In genomic region chr20:62805365-62805710, GRCh38 we compare ENCODE assay signal across 8 cellular contexts. TPM values are rescaled to one million over a fixed set of nuclear protein-coding genes. Genes with fewer than 3 reads are reported as not detected.
DNase-seq lines count a peak whose midpoint lies in the region; ATAC-seq, FAIRE-seq and TF ChIP-seq lines count a peak whose summit lies in the region.

No MANE protein-coding gene starts in this region.

- intact Hi-C loops in activated CD4-positive, alpha-beta T cell treated with anti-CD3 and anti-CD28 coated beads, Interleukin-2, amount 10 ng/mL, durations not matched to agents 24 days and 14 days (cut with micrococcal nuclease): loop anchor here (5.0 kb wide), 2 partner anchors 57 to 303 kb away; partner anchors contain the start of gene TCFL5
- intact Hi-C loops in Panc1 (cut with micrococcal nuclease; ENCODE audit: unreplicated experiment) (no loop called here), endothelial cell of umbilical vein (cut with micrococcal nuclease) (loop anchor here (5.0 to 10.0 kb wide), 2 partner anchors 303 to 421 kb away; partner anchors contain the start of gene RPS21)

- H3K9me3 ChIP-seq in Panc1 (ENCODE audit: control insufficient read depth, insufficient read depth, low read depth, low read length): no peaks in the 10 kb centered on the region
- H3K9me3 ChIP-seq in endothelial cell of umbilical vein (replicated peaks; ENCODE audit: control insufficient read depth, insufficient read depth, low read length): no peaks in the 10 kb centered on the region
- H3K9me3 ChIP-seq in neural cell (ENCODE audit: low read length): no peaks in the 10 kb centered on the region

- H3K9me3 Mint-ChIP-seq in activated CD4-positive, alpha-beta T cell treated with anti-CD3 and anti-CD28 coated beads, Interleukin-2, amount 10 ng/mL, durations not matched to agents 24 days and 14 days: no peaks in the 10 kb centered on the region

- POLR2A ChIA-PET in Panc1 (lab: Charles Lee) (interaction anchor here (0.6 kb wide), 1 partner anchor 9 kb away, joined by 3 read pairs; the partner anchor contains the start of gene MRGBP), endothelial cell of umbilical vein (lab: Charles Lee) (interaction anchor here (0.6 kb wide), 1 partner anchor 54 kb away, joined by 3 read pairs; no protein-coding TSS in a partner anchor)

- H3K4me3 Mint-ChIP-seq in activated CD4-positive, alpha-beta T cell treated with anti-CD3 and anti-CD28 coated beads, Interleukin-2, amount 10 ng/mL, durations not matched to agents 24 days and 14 days: peak overlapping the region; percentile 85

- TF ChIP-seq CTCF in Panc1 (IDR thresholded peaks at IDR 0.05): no peak
- TF ChIP-seq CTCF in endothelial cell of umbilical vein (IDR thresholded peaks at IDR 0.05; ENCODE audit: extremely low read depth in 1 of 2, insufficient read depth in 1 of 2, low read depth in 1 of 2, low read length in 2 of 2): no peak
- no peak for TF ChIP-seq CTCF in neural cell (IDR thresholded peaks at IDR 0.05; ENCODE audit: poor library complexity, severe bottlenecking)

- dilution Hi-C loops in endothelial cell of umbilical vein (cut with MboI; ENCODE audit: extremely low pct_ligation_motif_present, low sequenced_read_pairs): no loop called here

- H3K4me3 ChIP-seq in Panc1 (ENCODE audit: low read depth in 2 of 2, low read length in 2 of 2) (peak overlapping the region; percentile 70 to 71), endothelial cell of umbilical vein (replicated peaks in 1 of 3; ENCODE audit: insufficient read depth in 1 of 3, low read depth in 1 of 3, low read length in 3 of 3) (peak overlapping the region; percentile 52 to 96 (median 57)), neural cell (ENCODE audit: low read length) (peak overlapping the region; percentile 67)

- peak overlapping the region; percentile 16 for H3K4me2 ChIP-seq in endothelial cell of umbilical vein (ENCODE audit: insufficient read depth, low read length)
- H3K4me2 ChIP-seq in neural cell (ENCODE audit: low read length): peak overlapping the region; percentile 25

- H3K36me3 ChIP-seq in Panc1 (ENCODE audit: control insufficient read depth, insufficient read depth, low read length) (peaks cover 7% of the 10 kb centered on the region), endothelial cell of umbilical vein (ENCODE audit: control insufficient read depth in 2 of 2, extremely low read depth in 1 of 2, insufficient read depth in 2 of 2, low read length in 2 of 2) (peaks cover 12 to 21% of the 10 kb centered on the region in 2 experiments), neural cell (ENCODE audit: insufficient read depth, low read length) (no peaks in the 10 kb centered on the region)

- H3K27me3 ChIP-seq in Panc1 (ENCODE audit: control insufficient read depth, insufficient read depth, low read length): no peaks in the 10 kb centered on the region
- H3K27me3 ChIP-seq in endothelial cell of umbilical vein (ENCODE audit: control insufficient read depth in 2 of 2, insufficient read depth in 2 of 2, low read length in 2 of 2): no peaks in the 10 kb centered on the region
- no peaks in the 10 kb centered on the region for H3K27me3 ChIP-seq in neural cell (ENCODE audit: insufficient read depth, low read depth, low read length)

- no peak overlapping the region for H3K27ac Mint-ChIP-seq in activated CD4-positive, alpha-beta T cell treated with anti-CD3 and anti-CD28 coated beads, Interleukin-2, amount 10 ng/mL, durations not matched to agents 24 days and 14 days

- H2AFZ ChIP-seq in endothelial cell of umbilical vein (ENCODE audit: low read depth, low read length): no peak overlapping the region
- no peak overlapping the region for H2AFZ ChIP-seq in neural cell (ENCODE audit: low read depth, low read length)

- no peak for TF ChIP-seq RAD21 in neural cell (conservative IDR thresholded peaks at IDR 0.05)

- H3K4me1 ChIP-seq in Panc1 (ENCODE audit: control insufficient read depth, insufficient read depth, low read length): peaks cover 31% of the 10 kb centered on the region
- peaks cover 11% of the 10 kb centered on the region for H3K4me1 ChIP-seq in endothelial cell of umbilical vein (ENCODE audit: control insufficient read depth, extremely low read depth, insufficient read depth, low read length)

- FAIRE-seq in endothelial cell of umbilical vein (lab: Jason Lieb, UNC): no peak

- no peaks in the 10 kb centered on the region for H3F3A ChIP-seq in neural cell (ENCODE audit: insufficient read depth, low read length, poor library complexity, severe bottlenecking)

- H3K9ac ChIP-seq in endothelial cell of umbilical vein (replicated peaks; ENCODE audit: extremely low read depth, insufficient read depth, low read length) (peak overlapping the region; percentile 21), neural cell (ENCODE audit: low read length) (peak overlapping the region; percentile 66)

- peaks cover 23% of the 10 kb centered on the region for H3K79me2 ChIP-seq in endothelial cell of umbilical vein (ENCODE audit: control insufficient read depth, insufficient read depth, low read length)
- peaks cover 3% of the 10 kb centered on the region for H3K79me2 ChIP-seq in neural cell (replicated peaks; ENCODE audit: insufficient read depth, low read length)

- in situ Hi-C loops in Panc1 (cut with HindIII; ENCODE audit: low pct_unique_long_range_greater_than_20kb, low sequenced_read_pairs): no loop called here

- peaks cover 18% of the 10 kb centered on the region for H3K4me1 Mint-ChIP-seq in activated CD4-positive, alpha-beta T cell treated with anti-CD3 and anti-CD28 coated beads, Interleukin-2, amount 10 ng/mL, durations not matched to agents 24 days and 14 days

- H3K27ac ChIP-seq in Panc1 (ENCODE audit: low read length): peak overlapping the region; percentile 93
- no peak overlapping the region for H3K27ac ChIP-seq in endothelial cell of umbilical vein (ENCODE audit: insufficient read depth, low read depth, low read length)
- no peak overlapping the region for H3K27ac ChIP-seq in neural cell (ENCODE audit: low read length)

- no peaks in the 10 kb centered on the region for H3K9me2 ChIP-seq in neural cell (ENCODE audit: insufficient read depth, low read length)

- no peak for TF ChIP-seq POLR2A in endothelial cell of umbilical vein (IDR thresholded peaks at IDR 0.05; ENCODE audit: low read depth, low read length)

- CTCF ChIA-PET in Panc1 (lab: Charles Lee): interaction anchor here (1.0 kb wide), 1 partner anchor 17 kb away, joined by 3 read pairs; no protein-coding TSS in a partner anchor
- CTCF ChIA-PET in endothelial cell of umbilical vein (lab: Charles Lee): interaction anchor here (0.6 to 2.2 kb wide), 4 partner anchors 9 to 189 kb away, joined by 3 to 7 read pairs (median 3); partner anchors contain the start of gene MRGBP

- H3K36me3 Mint-ChIP-seq in activated CD4-positive, alpha-beta T cell treated with anti-CD3 and anti-CD28 coated beads, Interleukin-2, amount 10 ng/mL, durations not matched to agents 24 days and 14 days (ENCODE audit: low read depth): peaks cover 34% of the 10 kb centered on the region

- H4K20me1 ChIP-seq in endothelial cell of umbilical vein (replicated peaks; ENCODE audit: control insufficient read depth, extremely low read depth, insufficient read depth, low read length) (no peaks in the 10 kb centered on the region), neural cell (ENCODE audit: insufficient read depth) (no peaks in the 10 kb centered on the region)

- ATAC-seq in Panc1: peak; percentile 27
- ATAC-seq in GM19397 (IDR thresholded peaks at IDR 0.05; ENCODE audit: unreplicated experiment): no peak

- no peak for TF ChIP-seq EP300 in neural cell (conservative IDR thresholded peaks at IDR 0.05; ENCODE audit: poor library complexity, severe bottlenecking)

- no peaks in the 10 kb centered on the region for H3K27me3 Mint-ChIP-seq in activated CD4-positive, alpha-beta T cell treated with anti-CD3 and anti-CD28 coated beads, Interleukin-2, amount 10 ng/mL, durations not matched to agents 24 days and 14 days

- peak; percentile 76 for DNase-seq in activated CD4-positive, alpha-beta T cell treated with anti-CD3 and anti-CD28 coated beads, Interleukin-2, amount 10 ng/mL, durations not matched to agents 24 days and 14 days
- no peak for DNase-seq in activated CD4-positive, alpha-beta T cell treated with anti-CD3 and anti-CD28 coated beads, Interleukin-2, amount 50 U/mL, for 4 hours
- DNase-seq in Panc1 (ENCODE audit: low read depth, low spot score) (no peak), endothelial cell of umbilical vein (ENCODE audit: low read depth, low spot score) (no peak), pons (ENCODE audit: low spot score) (no peak), OCI-M1 (lab: John Stamatoyannopoulos, UW) (no peak)

- no TSS peak for BruUV-seq in Panc1 (replicated peaks; lab: Mats Ljungman, UMichigan)
- no TSS peak for BruUV-seq in endothelial cell of umbilical vein (replicated peaks; lab: Mats Ljungman, UMichigan)

- no peaks in the 10 kb centered on the region for H3K9me1 ChIP-seq in endothelial cell of umbilical vein (replicated peaks; ENCODE audit: control insufficient read depth, extremely low read depth, insufficient read depth, low read length)

RNA-seq across cellular contexts. Expression of gene OGFR, which starts 0.7 kb away (rescaled TPM):
- total RNA-seq in activated CD4-positive, alpha-beta T cell treated with anti-CD3 and anti-CD28 coated beads, Interleukin-2, amount 10 ng/mL, durations not matched to agents 24 days and 14 days: 49.1 and 54.6 TPM in 2 replicates
- total RNA-seq in Panc1 (2021; ENCODE audit: unreplicated experiment): 47.3 TPM
- polyA plus RNA-seq in Panc1 (2012; ENCODE audit: insufficient read length): 60.2 TPM
- total RNA-seq in endothelial cell of umbilical vein: 35.1 and 44.0 TPM in 2 replicates
- 30.4 and 30.8 TPM in 2 replicates for polyA plus RNA-seq in endothelial cell of umbilical vein
- 30.0 and 36.7 TPM in 2 replicates for polyA plus RNA-seq in endothelial cell of umbilical vein (2011; cell fraction: cytosol; rRNA removed)
- polyA plus RNA-seq in endothelial cell of umbilical vein (2011; cell fraction: nucleus; rRNA removed): 38.4 and 43.1 TPM in 2 replicates
- polyA plus RNA-seq in endothelial cell of umbilical vein (2012): 24.5 and 27.1 TPM in 2 replicates
- 18.0 and 22.8 TPM in 2 replicates for polyA minus RNA-seq in endothelial cell of umbilical vein
- 31.2 TPM for polyA minus RNA-seq in endothelial cell of umbilical vein (2011; cell fraction: cytosol; rRNA and poly(A)+ RNA removed)
- 5.7 and 10.0 TPM in 2 replicates for polyA minus RNA-seq in endothelial cell of umbilical vein (2011; cell fraction: nucleus; rRNA and poly(A)+ RNA removed)
- polyA plus RNA-seq in neural cell: 15.6 and 23.3 TPM in 2 replicates
- 22.3 and 26.5 TPM in 2 replicates for polyA minus RNA-seq in neural cell

RNA-seq across cellular contexts. Expression of gene MRGBP, which starts 9.1 kb away (rescaled TPM):
- 19.4 and 19.6 TPM in 2 replicates for total RNA-seq in activated CD4-positive, alpha-beta T cell treated with anti-CD3 and anti-CD28 coated beads, Interleukin-2, amount 10 ng/mL, durations not matched to agents 24 days and 14 days
- 49.9 TPM for total RNA-seq in Panc1 (2021; ENCODE audit: unreplicated experiment)
- polyA plus RNA-seq in Panc1 (2012; ENCODE audit: insufficient read length): 46.9 TPM
- total RNA-seq in endothelial cell of umbilical vein: 17.0 and 17.7 TPM in 2 replicates
- 17.1 and 18.5 TPM in 2 replicates for polyA plus RNA-seq in endothelial cell of umbilical vein
- 17.5 and 18.1 TPM in 2 replicates for polyA plus RNA-seq in endothelial cell of umbilical vein (2011; cell fraction: cytosol; rRNA removed)
- 13.0 and 14.4 TPM in 2 replicates for polyA plus RNA-seq in endothelial cell of umbilical vein (2011; cell fraction: nucleus; rRNA removed)
- polyA plus RNA-seq in endothelial cell of umbilical vein (2012): 16.1 and 16.2 TPM in 2 replicates
- polyA minus RNA-seq in endothelial cell of umbilical vein: 10.6 and 15.1 TPM in 2 replicates
- polyA minus RNA-seq in endothelial cell of umbilical vein (2011; cell fraction: cytosol; rRNA and poly(A)+ RNA removed): 11.3 TPM
- 4.5 and 5.0 TPM in 2 replicates for polyA minus RNA-seq in endothelial cell of umbilical vein (2011; cell fraction: nucleus; rRNA and poly(A)+ RNA removed)
- 20.1 and 24.1 TPM in 2 replicates for polyA plus RNA-seq in neural cell
- 23.3 and 24.1 TPM in 2 replicates for polyA minus RNA-seq in neural cell

RNA-seq across cellular contexts. Expression of gene COL9A3, which starts 11.5 kb away (rescaled TPM):
- total RNA-seq in activated CD4-positive, alpha-beta T cell treated with anti-CD3 and anti-CD28 coated beads, Interleukin-2, amount 10 ng/mL, durations not matched to agents 24 days and 14 days: 0.47 TPM in 1 of 2 replicates, not detected in the other
- total RNA-seq in Panc1 (2021; ENCODE audit: unreplicated experiment) (46.6 TPM), endothelial cell of umbilical vein (0.60 and 0.76 TPM in 2 replicates)
- polyA plus RNA-seq in Panc1 (2012; ENCODE audit: insufficient read length): 53.7 TPM
- polyA plus RNA-seq in endothelial cell of umbilical vein (0.19 and 0.46 TPM in 2 replicates), neural cell (1.0 and 3.1 TPM in 2 replicates)
- polyA plus RNA-seq in endothelial cell of umbilical vein (2011; cell fraction: cytosol; rRNA removed): 0.23 and 0.32 TPM in 2 replicates
- 1.8 TPM in 2 replicates for polyA plus RNA-seq in endothelial cell of umbilical vein (2011; cell fraction: nucleus; rRNA removed)
- polyA plus RNA-seq in endothelial cell of umbilical vein (2012): 0.41 and 1.8 TPM in 2 replicates
- polyA minus RNA-seq in endothelial cell of umbilical vein (0.08 TPM in 1 of 2 replicates, not detected in the other), neural cell (0.58 TPM in 1 of 2 replicates, not detected in the other)
- polyA minus RNA-seq in endothelial cell of umbilical vein (2011; cell fraction: cytosol; rRNA and poly(A)+ RNA removed): 8.6 TPM
- not detected in 2 replicates for polyA minus RNA-seq in endothelial cell of umbilical vein (2011; cell fraction: nucleus; rRNA and poly(A)+ RNA removed)

RNA-seq across cellular contexts. Expression of gene TCFL5, which starts 56.3 kb away (rescaled TPM):
- total RNA-seq in activated CD4-positive, alpha-beta T cell treated with anti-CD3 and anti-CD28 coated beads, Interleukin-2, amount 10 ng/mL, durations not matched to agents 24 days and 14 days: 5.8 and 6.2 TPM in 2 replicates
- total RNA-seq in Panc1 (2021; ENCODE audit: unreplicated experiment) (23.8 TPM), endothelial cell of umbilical vein (9.4 and 11.1 TPM in 2 replicates)
- 22.3 TPM for polyA plus RNA-seq in Panc1 (2012; ENCODE audit: insufficient read length)
- polyA plus RNA-seq in endothelial cell of umbilical vein (3.0 and 4.4 TPM in 2 replicates), neural cell (9.1 and 9.8 TPM in 2 replicates)
- 5.7 and 6.0 TPM in 2 replicates for polyA plus RNA-seq in endothelial cell of umbilical vein (2011; cell fraction: cytosol; rRNA removed)
- 7.8 and 8.1 TPM in 2 replicates for polyA plus RNA-seq in endothelial cell of umbilical vein (2011; cell fraction: nucleus; rRNA removed)
- 8.1 and 9.7 TPM in 2 replicates for polyA plus RNA-seq in endothelial cell of umbilical vein (2012)
- polyA minus RNA-seq in endothelial cell of umbilical vein (4.7 and 4.9 TPM in 2 replicates), neural cell (7.2 and 9.3 TPM in 2 replicates)
- polyA minus RNA-seq in endothelial cell of umbilical vein (2011; cell fraction: cytosol; rRNA and poly(A)+ RNA removed): 10.7 TPM
- 1.8 and 2.0 TPM in 2 replicates for polyA minus RNA-seq in endothelial cell of umbilical vein (2011; cell fraction: nucleus; rRNA and poly(A)+ RNA removed)

Comparison
In these comparisons a context has a peak if more than half of its experiments do, and no peak if none do; other contexts are left out.
1. RNA of gene COL9A3, which starts 11.5 kb away (total RNA-seq): 46.6 TPM in Panc1 (single experiment); 0.60 to 0.76 TPM in endothelial cell of umbilical vein and 0.47 TPM in activated CD4-positive, alpha-beta T cell treated with anti-CD3 and anti-CD28 coated beads, Interleukin-2, amount 10 ng/mL, durations not matched to agents 24 days and 14 days; every median in the first group is over 10 times any median in the second.
2. Peak in every context shown above with its lines, with median percentiles within 50 percentile points of each other: H3K4me3 ChIP-seq.